Comparison of ENCODE assay signal across 15 cellular contexts in genomic region chr14:24974591-24975374, GRCh38.
DNase-seq lines count a peak whose midpoint lies in the region; ATAC-seq and TF ChIP-seq lines count a peak whose summit lies in the region.
"Had no signal": no experiment of that assay in that cellular context is flagged by ENCODE, and none has a peak within 500 bp of the region (broad histone marks: within the 10 kb centered on the region; RNA-seq: fewer than 3 reads in every experiment).

No MANE protein-coding gene starts in this region.

- H3K4me3 ChIP-seq in gastroesophageal sphincter = no peak overlapping the region
- H3K4me3 ChIP-seq in right atrium auricular region = peak overlapping the region in 1 of 2 donors; percentile 3
- H3K4me3 ChIP-seq in upper lobe of right lung = no peak overlapping the region
- no peak overlapping the region for H3K4me3 ChIP-seq in endodermal cell (ENCODE audit: low read length)
- H3K4me3 ChIP-seq in dorsolateral prefrontal cortex = no peak overlapping the region

- 0 to 38% methylated on average over 2 of the region's 2 CpGs for WGBS in gastroesophageal sphincter (ENCODE audit: low coverage in 1 of 2), 2 donors
- 86 to 93% methylated on average over 2 of the region's 2 CpGs for WGBS in endodermal cell (ENCODE audit: insufficient coverage in 1 of 2, insufficient read length in 1 of 2), 2 experiments

- no peak for TF ChIP-seq RAD21 in Ishikawa (IDR thresholded peaks at IDR 0.05; ENCODE audit: low read depth)

- H3K27ac ChIP-seq in gastroesophageal sphincter (peak overlapping the region; percentile 27 to 72 (median 57)), right atrium auricular region (peak overlapping the region; percentile 10 to 74), upper lobe of right lung (peak overlapping the region; percentile 9), endodermal cell (ENCODE audit: low read depth, low read length) (no peak overlapping the region), dorsolateral prefrontal cortex (peak overlapping the region in 1 of 59 donors; percentile 2)

- no peak for TF ChIP-seq POLR2A in gastroesophageal sphincter (IDR thresholded peaks at IDR 0.05)

- H3K27me3 ChIP-seq in gastroesophageal sphincter (no peaks in the 10 kb centered on the region), right atrium auricular region (no peaks in the 10 kb centered on the region), upper lobe of right lung (no peaks in the 10 kb centered on the region), endodermal cell (ENCODE audit: control insufficient read depth, insufficient read depth, low read length, poor library complexity, severe bottlenecking) (no peaks in the 10 kb centered on the region), dorsolateral prefrontal cortex (no peaks in the 10 kb centered on the region)

- H3K36me3 ChIP-seq in gastroesophageal sphincter (no peaks in the 10 kb centered on the region), right atrium auricular region (no peaks in the 10 kb centered on the region), upper lobe of right lung (no peaks in the 10 kb centered on the region), endodermal cell (ENCODE audit: control insufficient read depth, insufficient read depth, low read length) (no peaks in the 10 kb centered on the region)

- TF ChIP-seq EP300 in Ishikawa (IDR thresholded peaks at IDR 0.05; ENCODE audit: borderline replicate concordance) (no peak), gastroesophageal sphincter (IDR thresholded peaks at IDR 0.05) (no peak)

- no peaks in the 10 kb centered on the region for H3K27me3 Mint-ChIP-seq in endodermal cell (ENCODE audit: insufficient read depth)

- H3K36me3 Mint-ChIP-seq in endodermal cell (ENCODE audit: low read depth) = no peaks in the 10 kb centered on the region

- H3K9ac ChIP-seq in endodermal cell (ENCODE audit: extremely low read depth, low read length, poor library complexity, severe bottlenecking) = no peak overlapping the region

- H3K9me3 ChIP-seq in gastroesophageal sphincter = no peaks in the 10 kb centered on the region
- no peaks in the 10 kb centered on the region for H3K9me3 ChIP-seq in right atrium auricular region
- no peaks in the 10 kb centered on the region for H3K9me3 ChIP-seq in upper lobe of right lung
- H3K9me3 ChIP-seq in endodermal cell (ENCODE audit: control insufficient read depth, low read length) = no peaks in the 10 kb centered on the region

- DNase-seq in right atrium auricular region (ENCODE audit: low spot score) = no peak
- no peak for DNase-seq in upper lobe of right lung
- no peak for DNase-seq in endodermal cell
- no peak for DNase-seq in dorsolateral prefrontal cortex
- DNase-seq: ACHN; C1 segment of cervical spinal cord; Calu3; CD4-positive, alpha-beta T cell; DMS 273 treated with DMSO at 0.1 percent for 48 hours; HCEC 1CT; IMR-90 had no signal

- H3K9me3 Mint-ChIP-seq in endodermal cell = no peaks in the 10 kb centered on the region
- H3K9me3 Mint-ChIP-seq: CD4-positive, alpha-beta T cell had no signal

- H3K27ac Mint-ChIP-seq in endodermal cell = no peak overlapping the region
- H3K27ac Mint-ChIP-seq: B cell; CD4-positive, alpha-beta T cell had no signal

- no peaks in the 10 kb centered on the region for H3K4me1 Mint-ChIP-seq in endodermal cell
- H3K4me1 Mint-ChIP-seq: B cell had no signal

- intact Hi-C loops in upper lobe of right lung (cut with DNase I) (no loop called here), dorsolateral prefrontal cortex (cut with DNase I) (no loop called here)

- no peak for TF ChIP-seq CTCF in gastroesophageal sphincter (IDR thresholded peaks at IDR 0.05)
- no peak for TF ChIP-seq CTCF in right atrium auricular region (IDR thresholded peaks at IDR 0.05)
- no peak for TF ChIP-seq CTCF in upper lobe of right lung (IDR thresholded peaks at IDR 0.05)
- TF ChIP-seq CTCF in endodermal cell (conservative IDR thresholded peaks at IDR 0.05) = no peak
- no peak for TF ChIP-seq CTCF in dorsolateral prefrontal cortex (IDR thresholded peaks at IDR 0.05 in 54 of 56, conservative IDR thresholded peaks at IDR 0.05 in 2 of 56; ENCODE audit: low read depth in 1 of 56, partially characterized antibody in 56 of 56)

- H3K4me1 ChIP-seq in gastroesophageal sphincter (peaks cover 9 to 53% (median 18%) of the 10 kb centered on the region in 3 donors), right atrium auricular region (peaks cover 0 to 31% of the 10 kb centered on the region in 2 donors), upper lobe of right lung (no peaks in the 10 kb centered on the region), endodermal cell (ENCODE audit: control insufficient read depth, insufficient read depth, low read length) (peaks cover 3% of the 10 kb centered on the region)

- no peak overlapping the region for H3K4me3 Mint-ChIP-seq in endodermal cell
- H3K4me3 Mint-ChIP-seq: B cell; CD4-positive, alpha-beta T cell had no signal

- no peak for ATAC-seq in gastroesophageal sphincter
- ATAC-seq in upper lobe of right lung = no peak
- ATAC-seq in HG03460 (IDR thresholded peaks at IDR 0.05; ENCODE audit: unreplicated experiment) = no peak

TF ChIP-seq in Ishikawa, 13 proteins besides CTCF, POLR2A, EP300 and RAD21:
- TF ChIP-seq EGR1 (IDR thresholded peaks at IDR 0.05) (no peak), REST (IDR thresholded peaks at IDR 0.05; ENCODE audit: low read depth) (peak; percentile 44; the same call in 1 of the 2 replicates), TAF1 (IDR thresholded peaks at IDR 0.05; ENCODE audit: low read depth) (no peak), ZBTB7A (IDR thresholded peaks at IDR 0.05; ENCODE audit: low read depth) (no peak), FOXM1 (IDR thresholded peaks at IDR 0.05; ENCODE audit: borderline replicate concordance, low read depth) (no peak)
